In genomic region chr6:31158140-31158862, GRCh38 we compare ENCODE assay signal across 8 cellular contexts. TPM values are rescaled to one million over a fixed set of nuclear protein-coding genes. Genes with fewer than 3 reads are reported as not detected.
DNase-seq lines count a peak whose midpoint lies in the region; ATAC-seq and TF ChIP-seq lines count a peak whose summit lies in the region.

TSS of gene TCF19 (plus strand) at chr6:31158589. CDS start at chr6:31159470, 881 bp downstream.

- no peaks in the 10 kb centered on the region for H3K27me3 ChIP-seq in lower lobe of right lung (ENCODE audit: low read depth)

- H3K4me3 Mint-ChIP-seq in activated CD8-positive, alpha-beta T cell treated with anti-CD3 and anti-CD28 coated beads, Interleukin-2, amount 10 ng/mL, durations not matched to agents 7 days and 5 days: peak within 1 kb of the TSS; percentile 91

- peaks cover 17% of the 10 kb centered on the region for H3K4me1 ChIP-seq in lower lobe of right lung

- peaks cover 40% of the 10 kb centered on the region for H3K4me1 Mint-ChIP-seq in activated CD8-positive, alpha-beta T cell treated with anti-CD3 and anti-CD28 coated beads, Interleukin-2, amount 10 ng/mL, durations not matched to agents 7 days and 5 days (ENCODE audit: low read depth)

- DNase-seq in COLO668 (lab: John Stamatoyannopoulos, UW; ENCODE audit: unreplicated experiment): peak; percentile 94
- DNase-seq in GM20000 (ENCODE audit: low spot score): peak; percentile 99
- DNase-seq in HS-5 (ENCODE audit: low read depth): peak; percentile 96
- DNase-seq in NK-92 (lab: John Stamatoyannopoulos, UW; ENCODE audit: unreplicated experiment): peak; percentile 92
- peak; percentile 100 for DNase-seq in activated CD8-positive, alpha-beta T cell treated with anti-CD3 and anti-CD28 coated beads, Interleukin-2, amount 10 ng/mL, durations not matched to agents 7 days and 5 days
- peak; percentile 99 for DNase-seq in ecto neural progenitor cell (ENCODE audit: low spot score)
- peak; percentile 99 for DNase-seq in lower lobe of right lung
- DNase-seq in stimulated activated CD4-positive, alpha-beta T cell treated with anti-CD3 and anti-CD28 coated beads, TNF-alpha, amount 100 ng/mL, for 1 hour (ENCODE audit: low read depth in 3 of 3, low spot score in 1 of 3): peak; percentile 98 to 99 (median 98)

- H3K27ac Mint-ChIP-seq in activated CD8-positive, alpha-beta T cell treated with anti-CD3 and anti-CD28 coated beads, Interleukin-2, amount 10 ng/mL, durations not matched to agents 7 days and 5 days: peak within 1 kb of the TSS; percentile 81

- no peaks in the 10 kb centered on the region for H3K27me3 Mint-ChIP-seq in activated CD8-positive, alpha-beta T cell treated with anti-CD3 and anti-CD28 coated beads, Interleukin-2, amount 10 ng/mL, durations not matched to agents 7 days and 5 days (ENCODE audit: low read depth)

- TF ChIP-seq CTCF in GM20000 (IDR thresholded peaks at IDR 0.05; ENCODE audit: extremely low read depth, missing control alignments) (no peak), lower lobe of right lung (IDR thresholded peaks at IDR 0.05) (no peak)

- CTCF ChIA-PET in activated CD8-positive, alpha-beta T cell treated with anti-CD3 and anti-CD28 coated beads, Interleukin-2, amount 10 ng/mL, durations not matched to agents 7 days and 5 days (lab: Charles Lee): interaction anchor here (0.8 to 4.0 kb wide), 11 partner anchors 10 to 241 kb away, joined by 3 to 21 read pairs (median 4); no protein-coding TSS in a partner anchor

- H3K9me3 Mint-ChIP-seq in activated CD8-positive, alpha-beta T cell treated with anti-CD3 and anti-CD28 coated beads, Interleukin-2, amount 10 ng/mL, durations not matched to agents 7 days and 5 days (ENCODE audit: insufficient read depth): no peaks in the 10 kb centered on the region

- peak within 1 kb of the TSS; percentile 59 for H3K27ac ChIP-seq in lower lobe of right lung

- peak; percentile 95 for ATAC-seq in activated CD8-positive, alpha-beta T cell treated with anti-CD3 and anti-CD28 coated beads, Interleukin-2, amount 10 ng/mL, durations not matched to agents 7 days and 5 days
- ATAC-seq in lower lobe of right lung: peak; percentile 96 to 98

- POLR2A ChIA-PET in activated CD8-positive, alpha-beta T cell treated with anti-CD3 and anti-CD28 coated beads, Interleukin-2, amount 10 ng/mL, durations not matched to agents 7 days and 5 days (lab: Charles Lee): interaction anchor here (0.6 to 1.6 kb wide), 8 partner anchors 11 to 470 kb away, joined by 3 to 7 read pairs (median 3); no protein-coding TSS in a partner anchor

- H3K4me3 ChIP-seq in lower lobe of right lung: peak within 1 kb of the TSS; percentile 80

- intact Hi-C loops in lower lobe of right lung (cut with DNase I): no loop called here

- H3K36me3 ChIP-seq in lower lobe of right lung: peaks cover 6% of the 10 kb centered on the region

- no peaks in the 10 kb centered on the region for H3K9me3 ChIP-seq in lower lobe of right lung

- peaks cover 57% of the 10 kb centered on the region for H3K36me3 Mint-ChIP-seq in activated CD8-positive, alpha-beta T cell treated with anti-CD3 and anti-CD28 coated beads, Interleukin-2, amount 10 ng/mL, durations not matched to agents 7 days and 5 days (ENCODE audit: low read depth)

RNA-seq across cellular contexts. Expression of gene TCF19, which starts in this region (rescaled TPM):
- 100 to 1,000 TPM; 122 to 125 TPM for total RNA-seq in activated CD8-positive, alpha-beta T cell treated with anti-CD3 and anti-CD28 coated beads, Interleukin-2, amount 10 ng/mL, durations not matched to agents 7 days and 5 days
- total RNA-seq in lower lobe of right lung: 6.2 TPM

Comparison
In these comparisons a context has a peak if more than half of its experiments do, and no peak if none do; other contexts are left out.
1. Peak in every context shown above with its lines: DNase-seq, ATAC-seq, H3K4me3 ChIP-seq and H3K27ac ChIP-seq.
2. RNA of gene TCF19 (total RNA-seq): 122 to 125 TPM in activated CD8-positive, alpha-beta T cell treated with anti-CD3 and anti-CD28 coated beads, Interleukin-2, amount 10 ng/mL, durations not matched to agents 7 days and 5 days; 6.2 TPM in lower lobe of right lung (single experiment); every median in the first group is over 10 times any median in the second.